Comparison of ENCODE assay signal across 12 cellular contexts in the genomic region with DNA sequence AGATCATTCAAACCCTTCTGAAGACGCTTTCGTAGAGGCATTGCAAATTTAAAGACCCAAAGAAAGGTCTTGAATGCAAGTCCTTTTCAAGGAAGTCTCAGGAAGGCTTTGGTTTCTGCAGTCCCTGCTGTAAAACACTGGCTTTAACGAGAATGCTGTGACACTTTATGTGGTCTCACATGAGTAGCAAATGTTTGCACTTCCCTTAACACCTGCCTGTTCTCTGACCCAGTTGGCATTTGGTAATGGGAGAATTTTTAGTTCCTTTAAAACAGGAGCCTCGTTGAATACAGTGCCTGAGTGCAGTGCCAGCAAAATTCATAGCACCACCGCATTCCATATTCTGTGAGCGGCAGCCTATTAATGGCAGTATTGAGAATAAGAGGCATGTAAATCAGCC.
A peak's percentile ranks its signal among the peaks of the same experiment; 100 is the strongest.
DNase-seq lines count a peak whose midpoint lies in the region; ATAC-seq lines count a peak whose summit lies in the region.
"Had no signal": no experiment of that assay in that cellular context is flagged by ENCODE, and none has a peak within 500 bp of the region (broad histone marks: within the 10 kb centered on the region; RNA-seq: fewer than 3 reads in every experiment).

No MANE protein-coding gene starts in this region.

- ATAC-seq in HG03108 (IDR thresholded peaks at IDR 0.05; ENCODE audit: unreplicated experiment) = no peak

- DNase-seq in NCI-H748 (lab: John Stamatoyannopoulos, UW; ENCODE audit: unreplicated experiment) = peak; percentile 68
- no peak for DNase-seq in NCI-H748 treated with DMSO at 0.1 percent for 48 hours (lab: John Stamatoyannopoulos, UW)
- DNase-seq in NCI-H2029 treated with DMSO at 0.1 percent for 48 hours (lab: John Stamatoyannopoulos, UW) = peak; percentile 15
- DNase-seq in NCI-H774 (lab: John Stamatoyannopoulos, UW) = peak; percentile 46
- no peak for DNase-seq in cortex of kidney (lab: John Stamatoyannopoulos, UW)
- no peak for DNase-seq in foreskin melanocyte
- no peak for DNase-seq in cardiac septum (ENCODE audit: low spot score)
- DNase-seq: CD8-positive, alpha-beta memory T cell; DND-41; NCI-H2227 treated with DMSO at 0.1 percent for 48 hours; NCI-H526 treated with DMSO at 0.1 percent for 48 hours had no signal

- intact Hi-C loops in cardiac septum (cut with DNase I) = no loop called here

Comparison
In these comparisons a context has a peak if more than half of its experiments do, and no peak if none do; other contexts are left out.
1. DNase-seq: peak in NCI-H748 (single experiment), NCI-H2029 treated with DMSO at 0.1 percent for 48 hours (single experiment) and NCI-H774 (single experiment); none in NCI-H748 treated with DMSO at 0.1 percent for 48 hours (single experiment), cortex of kidney (single experiment), foreskin melanocyte (single experiment) and cardiac septum (single experiment).